In genomic region chr13:97448503-97449251, GRCh38 we compare ENCODE assay signal across 18 cellular contexts. TPM values are rescaled to one million over a fixed set of nuclear protein-coding genes. Genes with fewer than 3 reads are reported as not detected.
DNase-seq lines count a peak whose midpoint lies in the region; ATAC-seq, FAIRE-seq and TF ChIP-seq lines count a peak whose summit lies in the region.
"Had no signal": no experiment of that assay in that cellular context is flagged by ENCODE, and none has a peak within 500 bp of the region (broad histone marks: within the 10 kb centered on the region; RNA-seq: fewer than 3 reads in every experiment).

No MANE protein-coding gene starts in this region.

- H4K8ac ChIP-seq in H1 (ENCODE audit: extremely low read depth, insufficient read depth, low read length) = no peak overlapping the region

- POLR2A ChIA-PET in H1 (lab: Charles Lee; ENCODE audit: partially characterized antibody) = interaction anchor here (0.9 to 1.4 kb wide), 4 partner anchors 10 to 15 kb away, joined by 3 to 9 read pairs (median 5); no protein-coding TSS in a partner anchor

- H2BK12ac ChIP-seq in H1 (ENCODE audit: low read depth, low read length) = no peak overlapping the region

- no peak overlapping the region for H2BK20ac ChIP-seq in H1 (ENCODE audit: low read length)

- peaks cover 3% of the 10 kb centered on the region; the same call in 1 of the 2 replicates for H3K79me1 ChIP-seq in H1 (ENCODE audit: low read depth, low read length)

- no peak overlapping the region for H2AK5ac ChIP-seq in H1 (ENCODE audit: low read depth, low read length)

- H3K14ac ChIP-seq in H1 (ENCODE audit: insufficient read length) = no peak overlapping the region

- intact Hi-C loops in natural killer cell (cut with micrococcal nuclease) = no loop called here

- no peak for TF ChIP-seq EP300 in H1 (IDR thresholded peaks at IDR 0.05; ENCODE audit: borderline replicate concordance in 1 of 2, low read depth in 2 of 2, low read length in 2 of 2)

- no peaks in the 10 kb centered on the region for H3K27me3 ChIP-seq in H1 (replicated peaks in 1 of 4; ENCODE audit: control insufficient read depth in 3 of 4, extremely low read depth in 1 of 4, insufficient read depth in 3 of 4, low read length in 3 of 4)
- H3K27me3 ChIP-seq: gastrocnemius medialis, tibial artery had no signal

- H3K18ac ChIP-seq in H1 (ENCODE audit: extremely low read depth, low read length) = no peak overlapping the region

- peak; percentile 35 for DNase-seq in EH (ENCODE audit: low read depth)
- no peak for DNase-seq in H1 (ENCODE audit: low read depth in 1 of 2, low spot score in 2 of 2)
- no peak for DNase-seq in GM19238 (ENCODE audit: insufficient read length, low spot score)
- no peak for DNase-seq in natural killer cell
- DNase-seq in SIG-M5 treated with dmso at 0.1 percent for 504 hours (lab: John Stamatoyannopoulos, UW; ENCODE audit: unreplicated experiment) = no peak
- no peak for DNase-seq in NCI-H82 treated with DMSO at 0.1 percent for 48 hours (lab: John Stamatoyannopoulos, UW; ENCODE audit: unreplicated experiment)
- DNase-seq: aorta, Calu3, gastrocnemius medialis, left colon, NCI-H526, tibial artery had no signal

- no peak overlapping the region for H3K56ac ChIP-seq in H1 (replicated peaks; ENCODE audit: insufficient read length, low read depth, low read length)

- H3K79me2 ChIP-seq in H1 (ENCODE audit: control insufficient read depth in 1 of 2, insufficient read depth in 2 of 2, low read length in 2 of 2) = peaks cover 4 to 54% of the 10 kb centered on the region in 2 experiments; a peak in 3 of 4 replicates

- no peak for TF ChIP-seq RAD21 in H1 (IDR thresholded peaks at IDR 0.05 in 1 of 2, conservative IDR thresholded peaks at IDR 0.05 in 1 of 2; ENCODE audit: low read depth in 2 of 2, low read length in 2 of 2)

- 85% methylated on average over 5 of the region's 5 CpGs; no CpG with 5 or more reads in 1 of the 2 experiments for WGBS in H1 (ENCODE audit: extremely low coverage in 1 of 2, insufficient coverage in 1 of 2, insufficient read length in 1 of 2, insufficient replicate concordance in 2 of 2, low coverage in 1 of 2, low lambda C conversion rate in 2 of 2, missing lambda C conversion rate in 1 of 2), 2 experiments

- no peak overlapping the region; a peak in 1 of 4 replicates for H3K4me2 ChIP-seq in H1 (ENCODE audit: insufficient read depth in 1 of 2, low read depth in 2 of 2, low read length in 2 of 2)
- H3K4me2 ChIP-seq: A549 had no signal

- peaks cover 0 to 3% (median 3%) of the 10 kb centered on the region in 4 experiments; a peak in 5 of 7 replicates for H3K4me1 ChIP-seq in H1 (replicated peaks in 1 of 4; ENCODE audit: control insufficient read depth in 3 of 4, insufficient read depth in 4 of 4, low read length in 3 of 4)
- H3K4me1 ChIP-seq: A549, gastrocnemius medialis had no signal

- no peak overlapping the region for H3K4ac ChIP-seq in H1 (replicated peaks; ENCODE audit: insufficient read length, low read depth, low read length)

- ATAC-seq in GM21381 (IDR thresholded peaks at IDR 0.05; ENCODE audit: unreplicated experiment) (peak; percentile 73), HG03064 (IDR thresholded peaks at IDR 0.05; ENCODE audit: low read depth, unreplicated experiment) (peak; percentile 67), natural killer cell (no peak)
- ATAC-seq: A549, gastrocnemius medialis, left colon had no signal

- TF ChIP-seq CTCF in H1 (IDR thresholded peaks at IDR 0.05; ENCODE audit: control extremely low read depth in 1 of 3, insufficient read depth in 1 of 3, low read depth in 1 of 3, low read length in 3 of 3) (no peak), natural killer cell (IDR thresholded peaks at IDR 0.05) (no peak)

- no peak for TF ChIP-seq POLR2A in H1 (IDR thresholded peaks at IDR 0.05; ENCODE audit: control extremely low read depth in 1 of 2, low read depth in 2 of 2, low read length in 2 of 2)

- H4K91ac ChIP-seq in H1 (replicated peaks; ENCODE audit: insufficient read length, low read length) = no peak overlapping the region

- FAIRE-seq in H1 (lab: Jason Lieb, UNC) = peak; percentile 84
- FAIRE-seq: A549, HTR-8/SVneo, TTC549 had no signal

- H4K20me1 ChIP-seq in H1 (replicated peaks in 1 of 2; ENCODE audit: control insufficient read depth in 1 of 2, insufficient read depth in 2 of 2, low read length in 2 of 2) = peaks cover 0 to 4% of the 10 kb centered on the region in 2 experiments

- no peak overlapping the region for H2BK120ac ChIP-seq in H1 (replicated peaks; ENCODE audit: low read depth, low read length)

- H3K36me3 ChIP-seq in H1 (ENCODE audit: control insufficient read depth in 2 of 4, insufficient read depth in 4 of 4, low read length in 3 of 4) = no peaks in the 10 kb centered on the region; a peak in 1 of 8 replicates
- H3K36me3 ChIP-seq: gastrocnemius medialis had no signal

- H4K5ac ChIP-seq in H1 (ENCODE audit: insufficient read length, low read depth, low read length) = no peak overlapping the region

- no peaks in the 10 kb centered on the region for H3K36me3 Mint-ChIP-seq in natural killer cell

- no peak overlapping the region for H3K4me3 ChIP-seq in H1 (ENCODE audit: extremely low read depth in 1 of 4, insufficient read depth in 2 of 4, low read depth in 3 of 4, low read length in 4 of 4)
- H3K4me3 ChIP-seq: A549, gastrocnemius medialis, tibial artery had no signal

- no peaks in the 10 kb centered on the region for H3K9me3 Mint-ChIP-seq in natural killer cell

- H3K27me3 Mint-ChIP-seq in natural killer cell (ENCODE audit: low read depth in 2 of 2) = no peaks in the 10 kb centered on the region

- H3K23me2 ChIP-seq in H1 (ENCODE audit: low read depth, low read length) = no peaks in the 10 kb centered on the region; the same call in 1 of the 2 replicates

- no peak overlapping the region for H3K27ac ChIP-seq in H1 (ENCODE audit: low read depth, low read length)
- H3K27ac ChIP-seq: A549, gastrocnemius medialis, tibial artery had no signal

- no peak overlapping the region for H3K4me3 Mint-ChIP-seq in natural killer cell
- H3K4me3 Mint-ChIP-seq: neural crest cell had no signal

- H3K4me1 Mint-ChIP-seq in natural killer cell = peaks cover 26 to 40% of the 10 kb centered on the region in 2 donors

- no peak overlapping the region for H2BK15ac ChIP-seq in H1 (ENCODE audit: low read length)

- H2BK5ac ChIP-seq in H1 (ENCODE audit: low read depth, low read length) = no peak overlapping the region

- no peak overlapping the region for H3K23ac ChIP-seq in H1 (ENCODE audit: insufficient read length)

- no peak overlapping the region for H3K27ac Mint-ChIP-seq in natural killer cell

- no peak overlapping the region for H3K9ac ChIP-seq in H1 (replicated peaks in 1 of 4; ENCODE audit: extremely low read depth in 1 of 4, low read depth in 3 of 4, low read length in 3 of 4)

- CTCF ChIA-PET in H1 (lab: Charles Lee; ENCODE audit: partially characterized antibody) = interaction anchor here (0.9 to 1.1 kb wide), 3 partner anchors 33 to 124 kb away, joined by 3 read pairs; no protein-coding TSS in a partner anchor

- no peaks in the 10 kb centered on the region for H3K9me3 ChIP-seq in H1 (ENCODE audit: insufficient read depth in 2 of 2, low read depth in 1 of 2, low read length in 1 of 2)
- H3K9me3 ChIP-seq: A549, gastrocnemius medialis, tibial artery had no signal

- no peak overlapping the region for H2AFZ ChIP-seq in H1 (ENCODE audit: low read length)

TF ChIP-seq in H1, 55 proteins besides CTCF, POLR2A, EP300 and RAD21:
- TF ChIP-seq KDM1A (IDR thresholded peaks at IDR 0.05; ENCODE audit: borderline replicate concordance, low read length) = no peak
- no peak for TF ChIP-seq TBP (IDR thresholded peaks at IDR 0.05; ENCODE audit: low read depth, low read length)
- no peak for TF ChIP-seq BRCA1 (IDR thresholded peaks at IDR 0.05; ENCODE audit: low read depth, low read length)
- TF ChIP-seq JUND (IDR thresholded peaks at IDR 0.05; ENCODE audit: low read length) = no peak
- 0 out of 2 replicates have a peak, but pooled peaks have one; percentile 21 for TF ChIP-seq CEBPB (IDR thresholded peaks at IDR 0.05; ENCODE audit: low read depth, low read length)
- TF ChIP-seq TEAD4 (IDR thresholded peaks at IDR 0.05; ENCODE audit: low read depth, low read length) = peak; percentile 50; the same call in 1 of the 2 replicates
- no peak for TF ChIP-seq MAFK (IDR thresholded peaks at IDR 0.05; ENCODE audit: low read depth, low read length)
- no peak for TF ChIP-seq EZH2 (IDR thresholded peaks at IDR 0.05; ENCODE audit: low read depth, low read length, severe bottlenecking)
- TF ChIP-seq SP2 (IDR thresholded peaks at IDR 0.05; ENCODE audit: low read length) = no peak

RNA-seq across cellular contexts. Expression of gene RAP2A, which starts 14.7 kb away (rescaled TPM):
- 43.4 and 45.3 TPM in 2 replicates for total RNA-seq in H1 (2021; fragmentation: NEBNext Ultra II Directional; extraction: Animal tissue kit (Norgen Biotek cat#: 25700))
- 4.4 and 8.4 TPM in 2 replicates for polyA plus RNA-seq in H1 (2011; rRNA removed)
- polyA plus RNA-seq in H1 (2011; cell fraction: cytosol; rRNA removed) = 8.7 TPM
- polyA plus RNA-seq in H1 (2011; cell fraction: nucleus; rRNA removed) = 20.2 TPM
- 21.1 to 23.8 TPM (median 22.2 TPM) in 4 replicates for polyA plus RNA-seq in H1 (2012, experiment 1 of 2)
- polyA plus RNA-seq in H1 (2012, experiment 2 of 2) = 1.5 TPM
- polyA plus RNA-seq in H1 (2013, experiment 1 of 2) = 17.4 TPM
- 16.5 TPM for polyA plus RNA-seq in H1 (2013, experiment 2 of 2)
- polyA minus RNA-seq in H1 (2011; rRNA and poly(A)+ RNA removed) = 46.9 and 56.4 TPM in 2 replicates
- polyA minus RNA-seq in H1 (2011; cell fraction: cytosol; rRNA and poly(A)+ RNA removed) = 30.4 TPM
- polyA minus RNA-seq in H1 (2011; cell fraction: nucleus; rRNA and poly(A)+ RNA removed) = 74.9 TPM
- total RNA-seq in natural killer cell = 10 to 100 TPM; 25.9 to 48.1 (median 30.9) TPM

Comparison
In these comparisons a context has a peak if more than half of its experiments do, and no peak if none do; other contexts are left out.
1. ATAC-seq: peak in GM21381 (single experiment) and HG03064 (single experiment); none in natural killer cell (0 of 3).